ENCODE assay signal across 12 cellular contexts in genomic region chr15:40512440-40512839, GRCh38. TPM values are rescaled to one million over a fixed set of nuclear protein-coding genes. Genes with fewer than 3 reads are reported as not detected.
DNase-seq lines count a peak whose midpoint lies in the region; ATAC-seq and TF ChIP-seq lines count a peak whose summit lies in the region.
"Had no signal": no experiment of that assay in that cellular context is flagged by ENCODE, and none has a peak within 500 bp of the region (broad histone marks: within the 10 kb centered on the region; RNA-seq: fewer than 3 reads in every experiment).

No MANE protein-coding gene starts in this region.

- in situ Hi-C loops in ACHN (cut with HindIII; ENCODE audit: low pct_ligation_motif_present, low pct_unique_long_range_greater_than_20kb, low sequenced_read_pairs): no loop called here

- ATAC-seq in activated T-cell treated with anti-CD3 and anti-CD28 coated beads, Interleukin-2, amount 50 U/mL, for 4 hours: no peak
- ATAC-seq in foreskin keratinocyte (peak; percentile 57), HG03025 (IDR thresholded peaks at IDR 0.05; ENCODE audit: low FRiP score, unreplicated experiment) (no peak)

- no peak overlapping the region for H3K9ac ChIP-seq in smooth muscle cell (ENCODE audit: low read depth)

- WGBS in smooth muscle cell (ENCODE audit: low lambda C conversion rate): 86% methylated on average over 2 of the region's 2 CpGs

- H3K36me3 Mint-ChIP-seq in activated T-cell treated with anti-CD3 and anti-CD28 coated beads, Interleukin-2, amount 50 U/mL, for 4 hours (ENCODE audit: insufficient read depth): no peaks in the 10 kb centered on the region

- peaks cover 57% of the 10 kb centered on the region for H3K27me3 Mint-ChIP-seq in activated T-cell treated with anti-CD3 and anti-CD28 coated beads, Interleukin-2, amount 50 U/mL, for 4 hours (ENCODE audit: low read depth)

- peak overlapping the region; percentile 96 for H3K4me2 ChIP-seq in smooth muscle cell

- H3K36me3 ChIP-seq in smooth muscle cell (ENCODE audit: low read depth): no peaks in the 10 kb centered on the region

- H3K9me3 ChIP-seq in smooth muscle cell (replicated peaks; ENCODE audit: low read depth): no peaks in the 10 kb centered on the region

- H3K4me3 Mint-ChIP-seq in activated T-cell treated with anti-CD3 and anti-CD28 coated beads, Interleukin-2, amount 50 U/mL, for 4 hours: peak overlapping the region; percentile 61

- no peaks in the 10 kb centered on the region for H3K9me3 Mint-ChIP-seq in activated T-cell treated with anti-CD3 and anti-CD28 coated beads, Interleukin-2, amount 50 U/mL, for 4 hours

- H2AFZ ChIP-seq in smooth muscle cell (ENCODE audit: low read depth): no peak overlapping the region

- H3K27me3 ChIP-seq in foreskin keratinocyte (peaks cover 36% of the 10 kb centered on the region), smooth muscle cell (ENCODE audit: low read depth) (no peaks in the 10 kb centered on the region)

- H3K4me1 ChIP-seq in foreskin keratinocyte (no peaks in the 10 kb centered on the region), smooth muscle cell (ENCODE audit: low read depth) (no peaks in the 10 kb centered on the region)

- H3K27ac ChIP-seq in VCaP (peak overlapping the region; percentile 73), foreskin keratinocyte (no peak overlapping the region), smooth muscle cell (ENCODE audit: low read depth) (no peak overlapping the region)
- H3K27ac ChIP-seq: coronary artery had no signal

- H3K4me3 ChIP-seq in smooth muscle cell: no peak overlapping the region

- no peaks in the 10 kb centered on the region for H4K20me1 ChIP-seq in smooth muscle cell (ENCODE audit: low read depth)

- DNase-seq in activated T-cell treated with anti-CD3 and anti-CD28 coated beads, Interleukin-2, amount 50 U/mL, for 4 hours: no peak
- no peak for DNase-seq in activated T-cell treated with anti-CD3 and anti-CD28 coated beads, Interleukin-2, amount 50 U/mL, for 48 hours
- DNase-seq in foreskin keratinocyte (peak in 1 of 2 donors; percentile 50), smooth muscle cell (lab: John Stamatoyannopoulos, UW; ENCODE audit: unreplicated experiment) (no peak), ACHN (no peak), retina (no peak)
- DNase-seq: activated gamma-delta T cell treated with Interleukin-2 at 50 U/mL for 16 hours, NCI-H524 treated with DMSO at 0.1 percent for 48 hours, Right ventricle myocardium superior had no signal

- H3F3A ChIP-seq in smooth muscle cell (ENCODE audit: low read depth): peaks cover 5% of the 10 kb centered on the region

- H3K4me1 Mint-ChIP-seq in activated T-cell treated with anti-CD3 and anti-CD28 coated beads, Interleukin-2, amount 50 U/mL, for 4 hours (ENCODE audit: low read depth): peaks cover 15% of the 10 kb centered on the region

- no peak for TF ChIP-seq CTCF in VCaP (conservative IDR thresholded peaks at IDR 0.05)
- TF ChIP-seq CTCF in foreskin keratinocyte (conservative IDR thresholded peaks at IDR 0.05): no peak
- no peak for TF ChIP-seq CTCF in smooth muscle cell (IDR thresholded peaks at IDR 0.05; ENCODE audit: borderline replicate concordance, insufficient read depth, poor library complexity, severe bottlenecking)

- H3K79me2 ChIP-seq in smooth muscle cell (ENCODE audit: low read depth): no peaks in the 10 kb centered on the region

RNA-seq across cellular contexts. Expression of gene CHST14, which starts 41.7 kb away (rescaled TPM):
- 1 to 10 TPM; 6.2 to 7.1 (median 7.0) TPM for total RNA-seq in activated T-cell treated with anti-CD3 and anti-CD28 coated beads, Interleukin-2, amount 50 U/mL, for 4 hours
- total RNA-seq in foreskin keratinocyte: 5.5 and 6.2 TPM in 2 replicates
- polyA plus RNA-seq in foreskin keratinocyte: 9.0 and 10.5 TPM in 2 replicates
- total RNA-seq in smooth muscle cell: 19.1 and 20.5 TPM in 2 replicates
- 23.7 and 24.6 TPM in 2 replicates for polyA plus RNA-seq in smooth muscle cell

RNA-seq across cellular contexts. Expression of gene CCDC32, which starts 52.4 kb away (rescaled TPM):
- 10 to 100 TPM; 29.9 to 33.9 (median 31.0) TPM for total RNA-seq in activated T-cell treated with anti-CD3 and anti-CD28 coated beads, Interleukin-2, amount 50 U/mL, for 4 hours
- total RNA-seq in foreskin keratinocyte: 10.0 and 11.5 TPM in 2 replicates
- polyA plus RNA-seq in foreskin keratinocyte: 12.7 and 13.1 TPM in 2 replicates
- total RNA-seq in smooth muscle cell: 16.2 and 25.5 TPM in 2 replicates
- 19.3 and 20.6 TPM in 2 replicates for polyA plus RNA-seq in smooth muscle cell

RNA-seq across cellular contexts. Expression of gene RPUSD2, which starts 56.7 kb away (rescaled TPM):
- total RNA-seq in activated T-cell treated with anti-CD3 and anti-CD28 coated beads, Interleukin-2, amount 50 U/mL, for 4 hours: 10 to 100 TPM; 33.3 to 41.1 (median 37.0) TPM
- 16.3 and 17.1 TPM in 2 replicates for total RNA-seq in foreskin keratinocyte
- polyA plus RNA-seq in foreskin keratinocyte: 16.8 and 17.9 TPM in 2 replicates
- 6.8 and 7.3 TPM in 2 replicates for total RNA-seq in smooth muscle cell
- 13.3 and 17.6 TPM in 2 replicates for polyA plus RNA-seq in smooth muscle cell
